22 cellular contexts compared by ENCODE assay signal in genomic region chr20:54625497-54625896, GRCh38.
"Had no signal": no experiment of that assay in that cellular context is flagged by ENCODE, and none has a peak within 500 bp of the region (broad histone marks: within the 10 kb centered on the region; RNA-seq: fewer than 3 reads in every experiment).

No MANE protein-coding gene starts in this region.

- FAIRE-seq: islet of Langerhans, small intestine had no signal

- H3K27me3 ChIP-seq: breast epithelium, colonic mucosa, esophagus squamous epithelium, gastrocnemius medialis, right lobe of liver, transverse colon, uterus had no signal

- H3K9me3 Mint-ChIP-seq: activated naive CD4-positive, alpha-beta T cell treated with anti-CD3 and anti-CD28 coated beads, Interleukin-2, amount 50 U/mL, for 24 hours; natural killer cell treated with Interleukin-12 subunit alpha and Interleukin-12 subunit beta and Interleukin-15 and Interleukin-18, amount 100 ng/mL, for 72 hours; stimulated activated memory B cell treated with anti-CD40 and anti-IgM and Interleukin-4, amounts not matched to agents 10 μg/mL and 1 μg/mL and 100 μg/mL, for 72 hours; WTC11 had no signal

- DNase-seq: activated gamma-delta T cell treated with Interleukin-2 at 50 U/mL for 16 hours; activated T-cell treated with anti-CD3 and anti-CD28 coated beads, Interleukin-2, amount 50 U/mL, for 1 hour; aorta; colonic mucosa; esophagus squamous epithelium; gastrocnemius medialis; mammary epithelial cell; midbrain; occipital lobe; posterior cingulate gyrus; right lobe of liver; small intestine; stimulated activated CD4-positive, alpha-beta T cell treated with anti-CD3 and anti-CD28 coated beads, Interleukin-2, amount 100 ng/mL, for 24 hours; T1000; transverse colon; uterus had no signal

- H3K4me3 Mint-ChIP-seq: activated naive CD4-positive, alpha-beta T cell treated with anti-CD3 and anti-CD28 coated beads, Interleukin-2, amount 50 U/mL, for 24 hours; natural killer cell treated with Interleukin-12 subunit alpha and Interleukin-12 subunit beta and Interleukin-15 and Interleukin-18, amount 100 ng/mL, for 72 hours; stimulated activated memory B cell treated with anti-CD40 and anti-IgM and Interleukin-4, amounts not matched to agents 10 μg/mL and 1 μg/mL and 100 μg/mL, for 72 hours; WTC11 had no signal

- ATAC-seq: gastrocnemius medialis; natural killer cell treated with Interleukin-12 subunit alpha and Interleukin-12 subunit beta and Interleukin-15 and Interleukin-18, amount 100 ng/mL, for 72 hours; right lobe of liver; stimulated activated memory B cell treated with anti-CD40 and anti-IgM and Interleukin-4, amounts not matched to agents 10 μg/mL and 1 μg/mL and 100 μg/mL, for 72 hours had no signal

- H3K4me1 ChIP-seq: breast epithelium, colonic mucosa, esophagus squamous epithelium, right lobe of liver, transverse colon, uterus had no signal

- H3K27ac ChIP-seq: colonic mucosa, esophagus squamous epithelium, gastrocnemius medialis, right lobe of liver, transverse colon, uterus had no signal

- H3K9me3 ChIP-seq: breast epithelium, colonic mucosa, esophagus squamous epithelium, gastrocnemius medialis, right lobe of liver, transverse colon, uterus had no signal

- H3K36me3 Mint-ChIP-seq: activated naive CD4-positive, alpha-beta T cell treated with anti-CD3 and anti-CD28 coated beads, Interleukin-2, amount 50 U/mL, for 24 hours; natural killer cell treated with Interleukin-12 subunit alpha and Interleukin-12 subunit beta and Interleukin-15 and Interleukin-18, amount 100 ng/mL, for 72 hours; stimulated activated memory B cell treated with anti-CD40 and anti-IgM and Interleukin-4, amounts not matched to agents 10 μg/mL and 1 μg/mL and 100 μg/mL, for 72 hours; WTC11 had no signal

- H3K27ac Mint-ChIP-seq: activated naive CD4-positive, alpha-beta T cell treated with anti-CD3 and anti-CD28 coated beads, Interleukin-2, amount 50 U/mL, for 24 hours; natural killer cell treated with Interleukin-12 subunit alpha and Interleukin-12 subunit beta and Interleukin-15 and Interleukin-18, amount 100 ng/mL, for 72 hours; stimulated activated memory B cell treated with anti-CD40 and anti-IgM and Interleukin-4, amounts not matched to agents 10 μg/mL and 1 μg/mL and 100 μg/mL, for 72 hours; WTC11 had no signal

- H3K4me3 ChIP-seq: breast epithelium, colonic mucosa, esophagus squamous epithelium, gastrocnemius medialis, right lobe of liver, transverse colon, uterus had no signal

- H3K36me3 ChIP-seq: breast epithelium, colonic mucosa, esophagus squamous epithelium, gastrocnemius medialis, right lobe of liver, transverse colon, uterus had no signal

- H3K4me1 Mint-ChIP-seq: activated naive CD4-positive, alpha-beta T cell treated with anti-CD3 and anti-CD28 coated beads, Interleukin-2, amount 50 U/mL, for 24 hours; stimulated activated memory B cell treated with anti-CD40 and anti-IgM and Interleukin-4, amounts not matched to agents 10 μg/mL and 1 μg/mL and 100 μg/mL, for 72 hours had no signal
